32 cellular contexts compared by ENCODE assay signal in genomic region chr6:46302816-46303215, GRCh38.
"Had no signal": no experiment of that assay in that cellular context is flagged by ENCODE, and none has a peak within 500 bp of the region (broad histone marks: within the 10 kb centered on the region; RNA-seq: fewer than 3 reads in every experiment).

No MANE protein-coding gene starts in this region.

- ATAC-seq: Panc1, Right ventricle myocardium inferior had no signal

- H3K4me2 ChIP-seq: PC-9 had no signal

- DNase-seq: Kasumi-1, MG63, NCI-H1048, NCI-H1092 treated with DMSO at 0.1 percent for 48 hours, NCI-H1105 treated with DMSO at 0.1 percent for 48 hours, NCI-H1417, NCI-H1436, NCI-H146, NCI-H1694, NCI-H187, NCI-H1930, NCI-H2029 treated with DMSO at 0.1 percent for 48 hours, NCI-H2081 treated with DMSO at 0.1 percent for 48 hours, NCI-H2107, NCI-H2171, NCI-H226, NCI-H446 treated with DMSO at 0.1 percent for 48 hours, NCI-H510A, NCI-H524, NCI-H526, NCI-H69, NCI-H748 treated with DMSO at 0.1 percent for 48 hours, NCI-H82, PC-9, SHP77, SIG-M5, SJCRH30, SW 1271 had no signal

- H3K36me3 ChIP-seq: MG63, SJCRH30 had no signal

- H3K4me3 ChIP-seq: MG63, PC-9, SJCRH30, SK-N-MC had no signal

- H3K27me3 ChIP-seq: MG63, SJCRH30 had no signal

- H2AFZ ChIP-seq: PC-9 had no signal

- H3K27ac ChIP-seq: PC-9, RWPE1, SJCRH30, SK-N-MC had no signal

- H3K4me1 ChIP-seq: SJCRH30 had no signal
